15 cellular contexts compared by ENCODE assay signal in the genomic region with DNA sequence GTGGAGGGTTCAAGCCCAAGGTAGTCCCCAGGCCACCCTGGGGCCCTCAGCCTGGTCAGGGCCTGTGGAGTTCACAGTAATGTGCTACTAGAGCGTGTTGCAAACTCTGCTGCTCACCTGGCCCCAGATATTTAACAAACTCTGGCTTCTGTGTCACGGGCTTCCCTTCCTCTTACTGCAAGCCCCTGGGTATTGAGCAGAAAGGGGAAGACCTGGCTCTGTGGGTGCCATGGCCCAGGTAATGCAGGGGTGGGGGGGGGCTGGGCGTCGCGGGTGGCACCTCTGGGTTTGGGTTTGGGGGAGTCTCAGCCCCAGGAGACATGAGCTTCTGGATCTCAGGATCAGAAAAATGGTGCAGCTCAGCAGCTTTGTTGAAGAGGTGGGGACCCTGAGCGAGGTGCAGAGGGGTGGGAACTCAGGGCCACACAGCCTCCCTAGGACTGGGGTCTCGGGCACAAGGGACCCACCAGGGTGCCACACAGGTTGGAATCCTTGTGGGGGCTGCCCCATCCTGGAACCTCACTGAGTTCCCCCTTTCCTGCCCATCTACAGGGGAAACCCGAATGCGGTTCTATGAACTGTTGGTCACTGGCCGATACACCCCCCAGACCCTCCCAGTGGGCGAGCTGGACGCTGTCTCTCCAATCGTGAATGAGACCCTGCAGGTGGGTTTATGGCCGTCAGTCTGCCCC. TPM values are rescaled to one million over a fixed set of nuclear protein-coding genes. Genes with fewer than 3 reads are reported as not detected.
DNase-seq lines count a peak whose midpoint lies in the region; ATAC-seq and TF ChIP-seq lines count a peak whose summit lies in the region.
"Had no signal": no experiment of that assay in that cellular context is flagged by ENCODE, and none has a peak within 500 bp of the region (broad histone marks: within the 10 kb centered on the region; RNA-seq: fewer than 3 reads in every experiment).

No MANE protein-coding gene starts in this region.

- H3F3A ChIP-seq in SU-DHL-6 (ENCODE audit: insufficient read depth) = peaks cover 25% of the 10 kb centered on the region

- peaks cover 45% of the 10 kb centered on the region for H3K79me2 ChIP-seq in SU-DHL-6 (ENCODE audit: insufficient read depth, low read length)

- no peak for ATAC-seq in activated CD8-positive, alpha-beta memory T cell treated with anti-CD3 and anti-CD28 coated beads, Interleukin-2, amount 10 ng/mL, durations not matched to agents 7 days and 5 days
- no peak for ATAC-seq in stimulated activated naive CD8-positive, alpha-beta T cell treated with anti-CD3 and anti-CD28 coated beads, Interleukin-15, amount 100 ng/mL, for 72 hours

- H3K4me3 ChIP-seq in SU-DHL-6 (ENCODE audit: insufficient read depth, low read length, poor library complexity, severe bottlenecking) = no peak overlapping the region

- peaks cover 30% of the 10 kb centered on the region for H3K36me3 Mint-ChIP-seq in activated CD8-positive, alpha-beta memory T cell treated with anti-CD3 and anti-CD28 coated beads, Interleukin-2, amount 10 ng/mL, durations not matched to agents 7 days and 5 days
- peaks cover 16% of the 10 kb centered on the region for H3K36me3 Mint-ChIP-seq in osteocyte (ENCODE audit: unreplicated experiment)

- 0 out of 2 replicates have a peak overlapping the region, but pooled peaks have one; percentile 17 for H3K27ac ChIP-seq in SU-DHL-6 (ENCODE audit: low read depth, low read length)

- H3K9ac ChIP-seq in SU-DHL-6 (ENCODE audit: low read length) = no peak overlapping the region

- no peaks in the 10 kb centered on the region for H3K27me3 Mint-ChIP-seq in activated CD8-positive, alpha-beta memory T cell treated with anti-CD3 and anti-CD28 coated beads, Interleukin-2, amount 10 ng/mL, durations not matched to agents 7 days and 5 days
- no peaks in the 10 kb centered on the region for H3K27me3 Mint-ChIP-seq in stimulated activated naive CD8-positive, alpha-beta T cell treated with anti-CD3 and anti-CD28 coated beads, Interleukin-15, amount 100 ng/mL, for 72 hours
- no peaks in the 10 kb centered on the region for H3K27me3 Mint-ChIP-seq in osteocyte (ENCODE audit: unreplicated experiment)

- H2AFZ ChIP-seq in SU-DHL-6 (ENCODE audit: low read depth, low read length, severe bottlenecking) = no peak overlapping the region

- no peaks in the 10 kb centered on the region for H3K36me3 ChIP-seq in SU-DHL-6 (ENCODE audit: low read length)

- no peaks in the 10 kb centered on the region for H4K20me1 ChIP-seq in SU-DHL-6 (ENCODE audit: low read depth, low read length)

- no peaks in the 10 kb centered on the region for H3K9me2 ChIP-seq in SU-DHL-6 (replicated peaks; ENCODE audit: insufficient read depth, low read length)

- TF ChIP-seq CTCF in SU-DHL-6 (IDR thresholded peaks at IDR 0.05; ENCODE audit: insufficient read depth, low read length, poor library complexity, severe bottlenecking) (no peak), osteocyte (IDR thresholded peaks at IDR 0.05) (no peak)

- no peak overlapping the region for H3K4me3 Mint-ChIP-seq in activated CD8-positive, alpha-beta memory T cell treated with anti-CD3 and anti-CD28 coated beads, Interleukin-2, amount 10 ng/mL, durations not matched to agents 7 days and 5 days
- peak overlapping the region; percentile 88 to 89 for H3K4me3 Mint-ChIP-seq in stimulated activated naive CD8-positive, alpha-beta T cell treated with anti-CD3 and anti-CD28 coated beads, Interleukin-15, amount 100 ng/mL, for 72 hours
- H3K4me3 Mint-ChIP-seq in osteocyte (ENCODE audit: unreplicated experiment) = no peak overlapping the region

- no peak overlapping the region for H3K4me2 ChIP-seq in SU-DHL-6 (ENCODE audit: low read depth, low read length, poor library complexity, severe bottlenecking)

- no peaks in the 10 kb centered on the region for H3K9me3 Mint-ChIP-seq in activated CD8-positive, alpha-beta memory T cell treated with anti-CD3 and anti-CD28 coated beads, Interleukin-2, amount 10 ng/mL, durations not matched to agents 7 days and 5 days (ENCODE audit: low read depth)
- no peaks in the 10 kb centered on the region for H3K9me3 Mint-ChIP-seq in stimulated activated naive CD8-positive, alpha-beta T cell treated with anti-CD3 and anti-CD28 coated beads, Interleukin-15, amount 100 ng/mL, for 72 hours
- H3K9me3 Mint-ChIP-seq in osteocyte (ENCODE audit: unreplicated experiment) = no peaks in the 10 kb centered on the region

- DNase-seq in activated CD8-positive, alpha-beta memory T cell treated with anti-CD3 and anti-CD28 coated beads, Interleukin-2, amount 10 ng/mL, durations not matched to agents 7 days and 5 days = no peak
- DNase-seq in activated CD8-positive, alpha-beta memory T cell treated with anti-CD3 and anti-CD28 coated beads for 24 hours = no peak
- DNase-seq in germinal center (ENCODE audit: low spot score) (peak; percentile 57), osteocyte (ENCODE audit: extremely low spot score, unreplicated experiment) (no peak), T1000 (lab: John Stamatoyannopoulos, UW) (no peak), HT-29 (ENCODE audit: low spot score) (no peak)
- no peak for DNase-seq in stimulated activated naive CD8-positive, alpha-beta T cell treated with anti-CD3 and anti-CD28 coated beads, Interleukin-15, amount 100 ng/mL, for 72 hours
- DNase-seq: effector CD8-positive, alpha-beta T cell; IMR-90; NCI-H1694; NCI-H524 treated with DMSO at 0.1 percent for 48 hours; RPMI8226 had no signal

- H3K4me1 Mint-ChIP-seq in activated CD8-positive, alpha-beta memory T cell treated with anti-CD3 and anti-CD28 coated beads, Interleukin-2, amount 10 ng/mL, durations not matched to agents 7 days and 5 days = peaks cover 45% of the 10 kb centered on the region
- peaks cover 70% of the 10 kb centered on the region for H3K4me1 Mint-ChIP-seq in stimulated activated naive CD8-positive, alpha-beta T cell treated with anti-CD3 and anti-CD28 coated beads, Interleukin-15, amount 100 ng/mL, for 72 hours
- H3K4me1 Mint-ChIP-seq in osteocyte (ENCODE audit: unreplicated experiment) = peaks cover 38% of the 10 kb centered on the region

- H3K27me3 ChIP-seq in SU-DHL-6 (ENCODE audit: low read length) = no peaks in the 10 kb centered on the region
- H3K27me3 ChIP-seq: right atrium auricular region had no signal

- CTCF ChIA-PET in activated CD8-positive, alpha-beta memory T cell treated with anti-CD3 and anti-CD28 coated beads, Interleukin-2, amount 10 ng/mL, durations not matched to agents 7 days and 5 days (lab: Charles Lee) = interaction anchor here (1.0 to 32.8 kb wide), 2 partner anchors 26 to 139 kb away, joined by 3 to 1678 read pairs; a partner anchor contains a TSS

- H3K27ac Mint-ChIP-seq in activated CD8-positive, alpha-beta memory T cell treated with anti-CD3 and anti-CD28 coated beads, Interleukin-2, amount 10 ng/mL, durations not matched to agents 7 days and 5 days = peak overlapping the region; percentile 24
- no peak overlapping the region for H3K27ac Mint-ChIP-seq in stimulated activated naive CD8-positive, alpha-beta T cell treated with anti-CD3 and anti-CD28 coated beads, Interleukin-15, amount 100 ng/mL, for 72 hours
- H3K27ac Mint-ChIP-seq in osteocyte (ENCODE audit: unreplicated experiment) = no peak overlapping the region

- H3K9me3 ChIP-seq in SU-DHL-6 (ENCODE audit: insufficient read depth, low read length) = no peaks in the 10 kb centered on the region
- H3K9me3 ChIP-seq: right atrium auricular region had no signal

RNA-seq across cellular contexts. Expression of a gene that starts 4.0 kb away (rescaled TPM):
- total RNA-seq in activated CD8-positive, alpha-beta memory T cell treated with anti-CD3 and anti-CD28 coated beads, Interleukin-2, amount 10 ng/mL, durations not matched to agents 7 days and 5 days = 10 to 100 TPM; 33.7 to 35.9 TPM
- total RNA-seq in osteocyte = 21.0 and 21.8 TPM in 2 replicates
- 7.2 and 7.7 TPM in 2 replicates for total RNA-seq in HT-29 (2014; rRNA removed; shearing (Covaris generic))

RNA-seq across cellular contexts. Expression of a gene that starts 14.3 kb away (rescaled TPM):
- total RNA-seq in activated CD8-positive, alpha-beta memory T cell treated with anti-CD3 and anti-CD28 coated beads, Interleukin-2, amount 10 ng/mL, durations not matched to agents 7 days and 5 days = 100 to 1,000 TPM; 114 to 137 TPM
- 11.3 and 11.9 TPM in 2 replicates for total RNA-seq in osteocyte
- 35.1 and 37.2 TPM in 2 replicates for total RNA-seq in HT-29 (2014; rRNA removed; shearing (Covaris generic))

RNA-seq across cellular contexts. Expression of a gene that starts 50.9 kb away (rescaled TPM):
- total RNA-seq in activated CD8-positive, alpha-beta memory T cell treated with anti-CD3 and anti-CD28 coated beads, Interleukin-2, amount 10 ng/mL, durations not matched to agents 7 days and 5 days = not detected
- total RNA-seq in osteocyte = not detected in 2 replicates
- not detected in 2 replicates for total RNA-seq in HT-29 (2014; rRNA removed; shearing (Covaris generic))
- total RNA-seq: glomerular endothelial cell had no signal

Comparison
In these comparisons a context has a peak if more than half of its experiments do, and no peak if none do; other contexts are left out.
1. H3K4me3 Mint-ChIP-seq: peak in stimulated activated naive CD8-positive, alpha-beta T cell treated with anti-CD3 and anti-CD28 coated beads, Interleukin-15, amount 100 ng/mL, for 72 hours (2 of 2); none in activated CD8-positive, alpha-beta memory T cell treated with anti-CD3 and anti-CD28 coated beads, Interleukin-2, amount 10 ng/mL, durations not matched to agents 7 days and 5 days (single experiment) and osteocyte (single experiment).